Comparison of ENCODE assay signal across 8 cellular contexts in the genomic region with DNA sequence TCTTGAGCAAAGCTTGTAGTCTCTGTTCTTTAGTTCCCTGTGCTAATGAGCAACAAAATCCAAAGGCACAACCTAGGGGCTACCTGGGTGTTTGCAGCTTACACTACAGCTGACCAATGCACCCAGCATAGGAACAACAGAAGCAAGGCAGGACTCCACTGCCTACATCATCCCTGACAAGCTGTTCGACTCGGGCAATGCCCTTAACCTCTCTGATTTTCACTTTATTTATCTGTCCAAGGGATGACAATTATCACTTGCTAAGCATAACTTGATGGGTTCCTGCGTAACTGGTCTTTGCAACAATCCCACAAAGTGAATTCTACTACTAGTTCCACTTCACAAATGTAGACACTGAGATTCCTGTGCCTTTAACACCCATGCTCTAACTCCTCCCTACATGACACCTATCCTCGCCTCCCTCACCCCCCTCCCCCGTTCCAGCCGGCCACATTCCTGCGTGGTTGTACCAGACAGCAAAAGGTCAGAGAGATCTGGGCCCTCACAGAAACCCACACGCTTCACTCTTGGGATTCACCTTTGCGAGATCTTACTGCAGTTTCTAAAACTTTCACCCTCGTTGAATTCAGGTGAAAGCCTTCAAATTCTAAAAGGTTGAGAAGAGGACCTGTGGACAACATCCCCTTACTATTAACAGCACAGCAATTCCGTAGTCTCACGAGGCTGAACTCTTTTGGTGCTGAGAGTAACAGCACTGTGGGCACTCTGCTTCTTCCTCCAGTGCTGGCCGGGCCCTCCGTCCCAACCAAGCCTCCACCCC. TPM values are rescaled to one million over a fixed set of nuclear protein-coding genes. Genes with fewer than 3 reads are reported as not detected.
A peak's percentile ranks its signal among the peaks of the same experiment; 100 is the strongest.
DNase-seq lines count a peak whose midpoint lies in the region; ATAC-seq and TF ChIP-seq lines count a peak whose summit lies in the region.

No MANE protein-coding gene starts in this region.

- H3K4me2 ChIP-seq in HCT116 (ENCODE audit: low read length), result peak overlapping the region; percentile 91

- RAD21 ChIA-PET in HCT116 (lab: Charles Lee; ENCODE audit: low non-redundant PET in 1 of 2, low total read pairs in 2 of 2, uncharacterized antibody in 2 of 2, unreplicated experiment in 2 of 2), result no interaction called here

- intact Hi-C loops in HCT116 (cut with micrococcal nuclease), result no loop called here
- intact Hi-C loops in dendritic cell treated with granulocyte-macrophage colony-stimulating factor and Interleukin-4, amounts not matched to agents 40 ng/mL and 50 ng/mL, for 4 days (cut with micrococcal nuclease), result no loop called here

- H3K9ac ChIP-seq in HCT116 (ENCODE audit: low read length), result peak overlapping the region; percentile 83

- no peaks in the 10 kb centered on the region for H4K20me1 ChIP-seq in HCT116 (ENCODE audit: insufficient read depth)

- peaks cover 36% of the 10 kb centered on the region for H3K4me1 Mint-ChIP-seq in T-helper 2 cell treated with Interferon-gamma antibody and Interleukin-4, amounts not matched to agents 5 μg/mL and 100 μg/mL, for 36 hours (ENCODE audit: low read depth)
- peaks cover 52% of the 10 kb centered on the region for H3K4me1 Mint-ChIP-seq in dendritic cell treated with granulocyte-macrophage colony-stimulating factor and Interleukin-4, amounts not matched to agents 40 ng/mL and 50 ng/mL, for 4 days (ENCODE audit: low read depth)

- H3K79me2 ChIP-seq in HCT116 (ENCODE audit: insufficient read depth, low read length), result peaks cover 74% of the 10 kb centered on the region

- H3K4me1 ChIP-seq in HCT116 (ENCODE audit: control insufficient read depth in 1 of 2, insufficient read depth in 2 of 2, low read length in 2 of 2) (peaks cover 11 to 24% of the 10 kb centered on the region in 2 experiments; a peak in 3 of 4 replicates), lung (ENCODE audit: control insufficient read depth in 2 of 2, insufficient read depth in 2 of 2, low read length in 2 of 2) (peaks cover 2 to 11% of the 10 kb centered on the region in 2 donors)

- H3K27ac ChIP-seq in 22Rv1 (peak overlapping the region; percentile 82), HCT116 (ENCODE audit: low read depth, low read length) (peak overlapping the region; percentile 87), lung (ENCODE audit: low read depth in 1 of 2, low read length in 1 of 2) (peak overlapping the region; percentile 90 to 96)

- no peak for TF ChIP-seq RAD21 in HCT116 (IDR thresholded peaks at IDR 0.05; ENCODE audit: low read depth)

- no peaks in the 10 kb centered on the region for H3K9me2 ChIP-seq in HCT116 (ENCODE audit: insufficient read depth)

- POLR2A ChIA-PET in HCT116 (lab: Charles Lee), result no interaction called here

- H3K27ac Mint-ChIP-seq in T-helper 2 cell treated with Interferon-gamma antibody and Interleukin-4, amounts not matched to agents 5 μg/mL and 100 μg/mL, for 36 hours, result peak overlapping the region; percentile 86
- H3K27ac Mint-ChIP-seq in dendritic cell treated with granulocyte-macrophage colony-stimulating factor and Interleukin-4, amounts not matched to agents 40 ng/mL and 50 ng/mL, for 4 days, result peak overlapping the region; percentile 89

- no peak for TF ChIP-seq POLR2A in HCT116 (IDR thresholded peaks at IDR 0.05; ENCODE audit: borderline replicate concordance, extremely low read depth, insufficient read depth, insufficient read length)

- WGBS in lung, 2 donors, result 18 to 25% methylated on average over 14 of the region's 14 CpGs

- no peaks in the 10 kb centered on the region for H3K9me3 Mint-ChIP-seq in T-helper 2 cell treated with Interferon-gamma antibody and Interleukin-4, amounts not matched to agents 5 μg/mL and 100 μg/mL, for 36 hours
- H3K9me3 Mint-ChIP-seq in dendritic cell treated with granulocyte-macrophage colony-stimulating factor and Interleukin-4, amounts not matched to agents 40 ng/mL and 50 ng/mL, for 4 days, result no peaks in the 10 kb centered on the region

- H3K4me3 ChIP-seq in HCT116 (replicated peaks in 1 of 2; ENCODE audit: low read depth in 1 of 2, low read length in 2 of 2), result peak overlapping the region; percentile 72 to 90
- peak overlapping the region; percentile 93 for H3K4me3 ChIP-seq in lung

- H3K9me3 ChIP-seq in HCT116 (ENCODE audit: control insufficient read depth in 1 of 2, insufficient read depth in 1 of 2, low read depth in 1 of 2, low read length in 2 of 2) (no peaks in the 10 kb centered on the region), lung (ENCODE audit: control insufficient read depth in 2 of 2, insufficient read depth in 1 of 2, low read length in 1 of 2) (no peaks in the 10 kb centered on the region)

- peaks cover 3 to 11% of the 10 kb centered on the region in 2 experiments; a peak in 1 of 4 replicates for H3K36me3 ChIP-seq in HCT116 (ENCODE audit: control insufficient read depth in 1 of 2, insufficient read depth in 2 of 2, low read length in 2 of 2)
- H3K36me3 ChIP-seq in lung (ENCODE audit: control insufficient read depth in 2 of 2, insufficient read depth in 2 of 2, low read length in 2 of 2), result peaks cover 0 to 10% of the 10 kb centered on the region in 2 donors

- H3K36me3 Mint-ChIP-seq in T-helper 2 cell treated with Interferon-gamma antibody and Interleukin-4, amounts not matched to agents 5 μg/mL and 100 μg/mL, for 36 hours (ENCODE audit: low read depth), result peaks cover 24% of the 10 kb centered on the region
- peaks cover 41% of the 10 kb centered on the region for H3K36me3 Mint-ChIP-seq in dendritic cell treated with granulocyte-macrophage colony-stimulating factor and Interleukin-4, amounts not matched to agents 40 ng/mL and 50 ng/mL, for 4 days (ENCODE audit: low read depth)

- DNase-seq in HCT116 (ENCODE audit: low read depth, low spot score), result no peak
- DNase-seq in T-helper 2 cell treated with Interferon-gamma antibody and Interleukin-4, amounts not matched to agents 5 μg/mL and 100 μg/mL, for 36 hours (ENCODE audit: low spot score), result peak; percentile 29
- DNase-seq in lung (ENCODE audit: low spot score), result peak; percentile 69
- peak; percentile 41 to 43 for DNase-seq in stimulated activated CD8-positive, alpha-beta memory T cell treated with anti-CD3 and anti-CD28 coated beads, Interleukin-15, amount 100 ng/mL, for 48 hours (ENCODE audit: low read depth in 2 of 2)
- no peak for DNase-seq in NCI-H1105 (lab: John Stamatoyannopoulos, UW)

- H3K27me3 ChIP-seq in HCT116 (ENCODE audit: insufficient read depth, low read length) (no peaks in the 10 kb centered on the region), lung (ENCODE audit: control insufficient read depth, insufficient read depth) (no peaks in the 10 kb centered on the region)

- ATAC-seq in HCT116 (peak; percentile 43), lung (ENCODE audit: insufficient read depth, low FRiP score) (no peak), GM19397 (IDR thresholded peaks at IDR 0.05; ENCODE audit: unreplicated experiment) (no peak)

- TSS peak; percentile 51 for BruUV-seq in HCT116 (replicated peaks; lab: Mats Ljungman, UMichigan)

- CTCF ChIA-PET in HCT116 (lab: Charles Lee), result no interaction called here

- H3K27me3 Mint-ChIP-seq in T-helper 2 cell treated with Interferon-gamma antibody and Interleukin-4, amounts not matched to agents 5 μg/mL and 100 μg/mL, for 36 hours (ENCODE audit: low read depth), result no peaks in the 10 kb centered on the region
- H3K27me3 Mint-ChIP-seq in dendritic cell treated with granulocyte-macrophage colony-stimulating factor and Interleukin-4, amounts not matched to agents 40 ng/mL and 50 ng/mL, for 4 days, result no peaks in the 10 kb centered on the region

- TF ChIP-seq CTCF in 22Rv1 (IDR thresholded peaks at IDR 0.05) (no peak), HCT116 (IDR thresholded peaks at IDR 0.05 in 2 of 3, conservative IDR thresholded peaks at IDR 0.05 in 1 of 3; ENCODE audit: borderline replicate concordance in 1 of 3, insufficient read depth in 1 of 3, low read depth in 2 of 3, low read length in 2 of 3) (no peak), lung (IDR thresholded peaks at IDR 0.05; ENCODE audit: control extremely low read depth, extremely low read depth) (no peak)

- H2AFZ ChIP-seq in HCT116 (ENCODE audit: low read depth, low read length, poor library complexity, severe bottlenecking), result no peak overlapping the region

- H3K4me3 Mint-ChIP-seq in T-helper 2 cell treated with Interferon-gamma antibody and Interleukin-4, amounts not matched to agents 5 μg/mL and 100 μg/mL, for 36 hours, result peak overlapping the region; percentile 93
- H3K4me3 Mint-ChIP-seq in dendritic cell treated with granulocyte-macrophage colony-stimulating factor and Interleukin-4, amounts not matched to agents 40 ng/mL and 50 ng/mL, for 4 days, result peak overlapping the region; percentile 84

TF ChIP-seq in HCT116, 20 proteins besides CTCF, POLR2A, EP300 and RAD21:
- TF ChIP-seq MAX (IDR thresholded peaks at IDR 0.05) (peak; percentile 47), EGR1 (IDR thresholded peaks at IDR 0.05; ENCODE audit: low read depth) (peak; percentile 26; the same call in 1 of the 2 replicates), SIN3A (IDR thresholded peaks at IDR 0.05; ENCODE audit: low read depth) (peak; percentile 59), CEBPB (IDR thresholded peaks at IDR 0.05; ENCODE audit: low read depth) (no peak), POLR2AphosphoS5 (IDR thresholded peaks at IDR 0.05; ENCODE audit: low read depth, low read length) (0 out of 2 replicates have a peak, but pooled peaks have one; percentile 31), EZH2phosphoT487 (IDR thresholded peaks at IDR 0.05; ENCODE audit: borderline replicate concordance) (no peak)
- TF ChIP-seq, protein P1, sequence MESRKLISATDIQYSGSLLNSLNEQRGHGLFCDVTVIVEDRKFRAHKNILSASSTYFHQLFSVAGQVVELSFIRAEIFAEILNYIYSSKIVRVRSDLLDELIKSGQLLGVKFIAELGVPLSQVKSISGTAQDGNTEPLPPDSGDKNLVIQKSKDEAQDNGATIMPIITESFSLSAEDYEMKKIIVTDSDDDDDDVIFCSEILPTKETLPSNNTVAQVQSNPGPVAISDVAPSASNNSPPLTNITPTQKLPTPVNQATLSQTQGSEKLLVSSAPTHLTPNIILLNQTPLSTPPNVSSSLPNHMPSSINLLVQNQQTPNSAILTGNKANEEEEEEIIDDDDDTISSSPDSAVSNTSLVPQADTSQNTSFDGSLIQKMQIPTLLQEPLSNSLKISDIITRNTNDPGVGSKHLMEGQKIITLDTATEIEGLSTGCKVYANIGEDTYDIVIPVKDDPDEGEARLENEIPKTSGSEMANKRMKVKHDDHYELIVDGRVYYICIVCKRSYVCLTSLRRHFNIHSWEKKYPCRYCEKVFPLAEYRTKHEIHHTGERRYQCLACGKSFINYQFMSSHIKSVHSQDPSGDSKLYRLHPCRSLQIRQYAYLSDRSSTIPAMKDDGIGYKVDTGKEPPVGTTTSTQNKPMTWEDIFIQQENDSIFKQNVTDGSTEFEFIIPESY (IDR thresholded peaks at IDR 0.05; ENCODE audit: extremely low read depth, insufficient replicate concordance, low read length), result no peak

RNA-seq across cellular contexts. Expression of gene IPPK, which starts 1.0 kb away (rescaled TPM):
- total RNA-seq in HCT116 (2021; ENCODE audit: unreplicated experiment) (15.4 TPM), lung (1 to 10 TPM; 6.7 to 6.9 TPM)
- 14.5 and 16.9 TPM in 2 replicates for polyA plus RNA-seq in HCT116 (2012)
- polyA plus RNA-seq in lung, result 1 to 10 TPM; 6.0 to 9.6 TPM

Comparison
In these comparisons a context has a peak if more than half of its experiments do, and no peak if none do; other contexts are left out.
1. DNase-seq: peak in T-helper 2 cell treated with Interferon-gamma antibody and Interleukin-4, amounts not matched to agents 5 μg/mL and 100 μg/mL, for 36 hours (single experiment), lung (single experiment) and stimulated activated CD8-positive, alpha-beta memory T cell treated with anti-CD3 and anti-CD28 coated beads, Interleukin-15, amount 100 ng/mL, for 48 hours (2 of 2); none in HCT116 (single experiment) and NCI-H1105 (single experiment).
2. Peak in every context shown above with its lines, with median percentiles within 50 percentile points of each other: H3K27ac ChIP-seq.